In the genomic region with DNA sequence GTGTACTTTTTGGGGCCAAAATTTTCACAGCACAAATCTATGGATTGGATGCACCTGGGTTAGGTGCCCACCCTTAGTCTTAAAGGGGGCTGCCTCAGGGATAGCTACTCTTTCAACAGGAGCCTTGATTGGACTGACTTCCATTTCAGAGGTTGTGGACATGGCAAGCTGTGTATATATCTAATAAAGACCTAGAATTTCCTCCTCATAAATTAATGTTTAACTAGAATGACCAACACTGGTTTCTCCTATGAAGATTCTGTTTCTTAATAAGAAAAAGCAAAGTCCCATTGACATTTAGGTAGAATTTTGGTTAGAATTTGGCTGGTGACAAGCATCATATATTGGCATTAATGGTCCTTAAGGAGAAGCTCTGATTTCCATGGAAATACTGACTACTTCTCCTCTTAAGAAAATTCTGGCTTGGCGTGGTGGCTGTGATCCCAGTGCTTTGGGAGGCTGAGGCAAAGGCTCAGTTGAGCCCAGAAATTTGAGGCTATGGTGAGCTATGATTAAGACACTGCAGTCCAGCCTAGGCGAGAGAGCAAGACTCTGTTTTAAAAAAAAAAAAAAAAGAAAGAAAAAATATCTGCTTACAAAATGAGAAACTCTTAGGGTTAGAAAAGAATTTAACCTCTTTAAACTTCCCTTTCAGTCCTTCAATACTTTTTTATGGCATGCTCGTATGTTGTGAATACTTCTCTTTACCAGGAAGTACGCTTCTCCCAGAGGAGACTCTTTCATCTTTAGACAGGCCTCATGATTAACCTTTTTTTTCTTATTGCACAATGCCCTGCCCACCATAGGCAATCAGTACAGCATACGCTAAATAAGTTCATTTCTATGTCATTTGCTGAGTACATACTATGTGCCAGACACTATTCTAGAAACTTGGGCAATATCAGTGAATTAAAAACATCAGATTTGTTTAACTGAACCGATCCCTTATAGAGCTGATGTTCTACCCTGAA, we compare ENCODE assay signal across 1 cellular context.
TF ChIP-seq lines count a peak whose summit lies in the region.

No MANE protein-coding gene starts in this region.

TF ChIP-seq in IMR-90, 13 proteins besides CTCF, POLR2A, EP300 and RAD21 (continued from another document):
- TF ChIP-seq, protein P1, sequence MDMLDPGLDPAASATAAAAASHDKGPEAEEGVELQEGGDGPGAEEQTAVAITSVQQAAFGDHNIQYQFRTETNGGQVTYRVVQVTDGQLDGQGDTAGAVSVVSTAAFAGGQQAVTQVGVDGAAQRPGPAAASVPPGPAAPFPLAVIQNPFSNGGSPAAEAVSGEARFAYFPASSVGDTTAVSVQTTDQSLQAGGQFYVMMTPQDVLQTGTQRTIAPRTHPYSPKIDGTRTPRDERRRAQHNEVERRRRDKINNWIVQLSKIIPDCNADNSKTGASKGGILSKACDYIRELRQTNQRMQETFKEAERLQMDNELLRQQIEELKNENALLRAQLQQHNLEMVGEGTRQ (IDR thresholded peaks at IDR 0.05; ENCODE audit: low read depth, low read length), result no peak
- no peak for TF ChIP-seq MXI1 (IDR thresholded peaks at IDR 0.05; ENCODE audit: borderline replicate concordance, low read depth, low read length)
